ENCODE assay signal across 8 cellular contexts in the genomic region with DNA sequence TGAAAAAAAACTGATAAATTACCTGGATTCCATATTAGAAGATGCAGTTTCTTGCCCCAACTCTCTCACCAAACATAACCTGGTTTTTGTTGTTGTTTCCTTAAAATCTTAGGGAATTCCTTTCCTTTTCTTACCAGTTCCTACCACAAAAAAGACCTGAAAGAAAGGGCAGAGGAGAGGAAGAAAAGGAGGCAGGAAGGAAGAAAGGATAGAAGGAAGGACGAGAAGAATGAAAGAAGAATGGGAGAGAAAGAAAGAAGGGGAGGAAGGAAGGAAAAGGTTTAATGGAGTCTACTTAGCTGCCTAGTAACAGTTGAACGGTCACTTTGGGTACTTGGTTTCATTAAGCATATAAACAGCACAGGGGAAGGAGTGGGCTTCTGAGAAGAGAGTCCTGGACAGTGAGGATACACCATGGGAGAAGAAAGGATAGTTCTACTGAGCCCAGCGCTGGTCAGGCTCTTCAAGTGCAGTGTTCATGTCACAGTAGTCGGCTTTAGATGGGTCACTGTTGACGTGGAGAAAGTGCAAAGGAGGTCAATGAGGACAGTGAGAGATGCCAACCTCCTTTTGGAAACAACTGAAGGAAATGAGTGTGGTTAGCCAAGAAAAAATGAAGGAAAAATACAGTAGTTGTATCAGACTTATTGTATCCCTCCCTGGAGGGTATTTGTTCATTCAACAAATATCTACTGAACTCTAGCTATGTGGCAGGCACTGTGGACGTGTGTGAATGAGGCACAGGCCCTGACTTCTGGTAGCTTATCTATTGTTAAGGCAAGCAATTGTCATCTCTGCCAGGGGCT. TPM values are rescaled to one million over a fixed set of nuclear protein-coding genes. Genes with fewer than 3 reads are reported as not detected.
DNase-seq lines count a peak whose midpoint lies in the region; ATAC-seq and TF ChIP-seq lines count a peak whose summit lies in the region.

No MANE protein-coding gene starts in this region.

- TF ChIP-seq CTCF in OCI-LY3 (IDR thresholded peaks at IDR 0.05; ENCODE audit: low read depth, low read length) = no peak

- peak overlapping the region; percentile 82 to 100 (median 85) for H3K4me3 Mint-ChIP-seq in CD8-positive, alpha-beta memory T cell

- H3K79me2 ChIP-seq in OCI-LY3 (ENCODE audit: low read length) = peaks cover 42% of the 10 kb centered on the region

- H3K27me3 ChIP-seq in CD8-positive, alpha-beta memory T cell (ENCODE audit: insufficient read depth, low read length, poor library complexity, severe bottlenecking) = no peaks in the 10 kb centered on the region
- H3K27me3 ChIP-seq in OCI-LY3 (ENCODE audit: low read depth, low read length) = no peaks in the 10 kb centered on the region
- H3K27me3 ChIP-seq in effector memory CD4-positive, alpha-beta T cell (replicated peaks; ENCODE audit: control insufficient read depth, insufficient read depth, low read length, poor library complexity, severe bottlenecking) = no peaks in the 10 kb centered on the region
- H3K27me3 ChIP-seq in neuron (ENCODE audit: insufficient read depth, low read length) = peaks cover 30% of the 10 kb centered on the region

- H3K9me3 ChIP-seq in CD8-positive, alpha-beta memory T cell (ENCODE audit: low read length) = no peaks in the 10 kb centered on the region
- no peaks in the 10 kb centered on the region for H3K9me3 ChIP-seq in OCI-LY3 (ENCODE audit: insufficient read depth, low read length)
- no peaks in the 10 kb centered on the region for H3K9me3 ChIP-seq in effector memory CD4-positive, alpha-beta T cell (ENCODE audit: control insufficient read depth, low read length)
- H3K9me3 ChIP-seq in neuron (ENCODE audit: low read length) = no peaks in the 10 kb centered on the region

- DNase-seq in CD8-positive, alpha-beta memory T cell = no peak
- DNase-seq in effector memory CD4-positive, alpha-beta T cell = no peak
- no peak for DNase-seq in stimulated activated CD8-positive, alpha-beta memory T cell treated with anti-CD3 and anti-CD28 coated beads, Interleukin-4, amount 100 ng/mL, for 48 hours
- no peak for DNase-seq in DMS 273 (lab: John Stamatoyannopoulos, UW; ENCODE audit: unreplicated experiment)
- no peak for DNase-seq in kidney tubule cell (ENCODE audit: low spot score)

- H3K4me1 ChIP-seq in CD8-positive, alpha-beta memory T cell (ENCODE audit: insufficient read depth, low read length) = peaks cover 38% of the 10 kb centered on the region
- H3K4me1 ChIP-seq in OCI-LY3 (ENCODE audit: low read length) (peaks cover 14% of the 10 kb centered on the region), neuron (ENCODE audit: insufficient read depth, low read length) (peaks cover 24% of the 10 kb centered on the region)
- H3K4me1 ChIP-seq in effector memory CD4-positive, alpha-beta T cell (ENCODE audit: control insufficient read depth, insufficient read depth, low read length, poor library complexity, severe bottlenecking) = peaks cover 8% of the 10 kb centered on the region

- H3K27me3 Mint-ChIP-seq in CD8-positive, alpha-beta memory T cell = peaks cover 0 to 7% of the 10 kb centered on the region in 2 donors

- no peaks in the 10 kb centered on the region for H3K36me3 ChIP-seq in CD8-positive, alpha-beta memory T cell (ENCODE audit: insufficient read depth, low read length)
- H3K36me3 ChIP-seq in OCI-LY3 (replicated peaks; ENCODE audit: low read depth, low read length) (no peaks in the 10 kb centered on the region), neuron (ENCODE audit: insufficient read depth, low read length) (no peaks in the 10 kb centered on the region)
- no peaks in the 10 kb centered on the region for H3K36me3 ChIP-seq in effector memory CD4-positive, alpha-beta T cell (ENCODE audit: control insufficient read depth, insufficient read depth, low read length)

- peak overlapping the region; percentile 59 for H3K4me3 ChIP-seq in CD8-positive, alpha-beta memory T cell (ENCODE audit: low read length)
- H3K4me3 ChIP-seq in OCI-LY3 (ENCODE audit: low read length) = peak overlapping the region; percentile 87
- no peak overlapping the region for H3K4me3 ChIP-seq in effector memory CD4-positive, alpha-beta T cell (ENCODE audit: insufficient read depth, low read depth, low read length, poor library complexity, severe bottlenecking)
- peak overlapping the region; percentile 77 for H3K4me3 ChIP-seq in neuron (ENCODE audit: low read length)

- H3K9me3 Mint-ChIP-seq in CD8-positive, alpha-beta memory T cell = no peaks in the 10 kb centered on the region

- POLR2A ChIA-PET in CD8-positive, alpha-beta memory T cell (lab: Charles Lee) = interaction anchor here (0.7 kb wide), 1 partner anchor 41 kb away, joined by 3 read pairs; no protein-coding TSS in a partner anchor

- H3K9ac ChIP-seq in OCI-LY3 (ENCODE audit: low read length) = peak overlapping the region; percentile 87

- H3K27ac Mint-ChIP-seq in CD8-positive, alpha-beta memory T cell = peak overlapping the region; percentile 80 to 98 (median 92)

- H3K36me3 Mint-ChIP-seq in CD8-positive, alpha-beta memory T cell = peaks cover 0 to 24% (median 0%) of the 10 kb centered on the region in 3 donors

- ATAC-seq in GM21390 (IDR thresholded peaks at IDR 0.05; ENCODE audit: unreplicated experiment) = no peak

- peak overlapping the region; percentile 51 for H3K27ac ChIP-seq in CD8-positive, alpha-beta memory T cell (ENCODE audit: low read depth, low read length)
- H3K27ac ChIP-seq in OCI-LY3 (ENCODE audit: low read length) = no peak overlapping the region
- H3K27ac ChIP-seq in effector memory CD4-positive, alpha-beta T cell (ENCODE audit: insufficient read depth, low read length, poor library complexity, severe bottlenecking) = peak overlapping the region; percentile 71

- CTCF ChIA-PET in CD8-positive, alpha-beta memory T cell (lab: Charles Lee) = no interaction called here

- peaks cover 39 to 46% (median 40%) of the 10 kb centered on the region in 3 donors for H3K4me1 Mint-ChIP-seq in CD8-positive, alpha-beta memory T cell

- H4K20me1 ChIP-seq in OCI-LY3 (ENCODE audit: insufficient read depth, low read length) = peaks cover 24% of the 10 kb centered on the region

- H3K4me2 ChIP-seq in OCI-LY3 (ENCODE audit: low read length) = peak overlapping the region; percentile 93

- H2AFZ ChIP-seq in OCI-LY3 (ENCODE audit: low read depth, low read length) (peak overlapping the region; percentile 99), neuron (ENCODE audit: low read depth, low read length) (peak overlapping the region; percentile 92)

RNA-seq across cellular contexts. Expression of gene CHIC2, which starts 1.1 kb away (rescaled TPM):
- 10 to 100 TPM; 25.0 to 27.9 TPM for total RNA-seq in CD8-positive, alpha-beta memory T cell
- polyA plus RNA-seq in CD8-positive, alpha-beta memory T cell = 57.3 TPM

RNA-seq across cellular contexts. Expression of gene GSX2, which starts 34.5 kb away (rescaled TPM):
- not detected for total RNA-seq in CD8-positive, alpha-beta memory T cell
- not detected for polyA plus RNA-seq in CD8-positive, alpha-beta memory T cell
